In genomic region chr1:169240449-169241242, GRCh38 we compare ENCODE assay signal across 12 cellular contexts.
DNase-seq lines count a peak whose midpoint lies in the region; ATAC-seq, FAIRE-seq and TF ChIP-seq lines count a peak whose summit lies in the region.
"Had no signal": no experiment of that assay in that cellular context is flagged by ENCODE, and none has a peak within 500 bp of the region (broad histone marks: within the 10 kb centered on the region; RNA-seq: fewer than 3 reads in every experiment).

No MANE protein-coding gene starts in this region.

- no peak overlapping the region for H3K9ac ChIP-seq in kidney (ENCODE audit: low read length in 2 of 2)

- H3K36me3 ChIP-seq in kidney (ENCODE audit: control insufficient read depth in 1 of 2, insufficient read depth in 2 of 2, low read length in 2 of 2) (no peaks in the 10 kb centered on the region), aorta (ENCODE audit: control insufficient read depth in 1 of 2, insufficient read depth in 2 of 2, low read length in 1 of 2) (no peaks in the 10 kb centered on the region)
- H3K36me3 ChIP-seq: suprapubic skin had no signal

- peaks cover 8% of the 10 kb centered on the region for H3K4me1 Mint-ChIP-seq in Calu3 (ENCODE audit: low read depth, unreplicated experiment)

- TF ChIP-seq CTCF in Calu3 (IDR thresholded peaks at IDR 0.05; ENCODE audit: unreplicated experiment) (no peak), kidney (IDR thresholded peaks at IDR 0.05; ENCODE audit: borderline replicate concordance, extremely low read depth, insufficient read depth) (no peak)

- no peak for ATAC-seq in aorta (ENCODE audit: low FRiP score)

- WGBS in aorta, 2 donors: 17% methylated on average over 3 of the region's 3 CpGs

- intact Hi-C loops in Calu3 (cut with micrococcal nuclease; ENCODE audit: unreplicated experiment): loop anchor here (1.0 kb wide), 1 partner anchor 91 kb away; no protein-coding TSS in a partner anchor
- intact Hi-C loops in kidney (cut with DNase I): no loop called here
- intact Hi-C loops in aorta (cut with DNase I): no loop called here

- no peaks in the 10 kb centered on the region for H3K27me3 Mint-ChIP-seq in Calu3 (ENCODE audit: unreplicated experiment)

- H3K4me3 Mint-ChIP-seq in Calu3 (ENCODE audit: low read depth, unreplicated experiment): no peak overlapping the region

- CTCF ChIA-PET in Calu3 (lab: Charles Lee): interaction anchor here (1.3 kb wide), 1 partner anchor 637 kb away, joined by 3 read pairs; no protein-coding TSS in a partner anchor
- CTCF ChIA-PET in HEK293T (lab: Yijun Ruan, JAX): no interaction called here

- peak overlapping the region; percentile 36 for H3K27ac Mint-ChIP-seq in Calu3 (ENCODE audit: unreplicated experiment)

- FAIRE-seq in kidney (lab: Jason Lieb, UNC): peak; percentile 30

- H3K27me3 ChIP-seq in aorta (ENCODE audit: control insufficient read depth in 1 of 2, insufficient read depth in 2 of 2, low read length in 1 of 2): no peaks in the 10 kb centered on the region
- H3K27me3 ChIP-seq: suprapubic skin had no signal

- H3K4me3 ChIP-seq in kidney (ENCODE audit: low read length in 2 of 2) (no peak overlapping the region), aorta (ENCODE audit: low read length in 2 of 2) (no peak overlapping the region)
- H3K4me3 ChIP-seq: suprapubic skin had no signal

- DNase-seq in Calu3: no peak
- DNase-seq in HT-29 (ENCODE audit: low spot score): peak; percentile 2
- DNase-seq in amniotic epithelial cell (ENCODE audit: low read depth): peak; percentile 20
- DNase-seq in kidney: no peak
- DNase-seq in DMS79 treated with DMSO at 0.1 percent for 48 hours (lab: John Stamatoyannopoulos, UW): no peak
- no peak for DNase-seq in HEK293T (ENCODE audit: extremely low spot score)
- no peak for DNase-seq in aorta
- DNase-seq in COLO668 (lab: John Stamatoyannopoulos, UW; ENCODE audit: unreplicated experiment): no peak
- DNase-seq: activated CD8-positive, alpha-beta memory T cell treated with anti-CD3 and anti-CD28 coated beads, Interleukin-2, amount 50 U/mL, for 4 hours; NCI-H1436 treated with DMSO at 0.1 percent for 48 hours; T-helper 9 cell had no signal

- H3K4me1 ChIP-seq in kidney (ENCODE audit: control insufficient read depth in 1 of 2, insufficient read depth in 1 of 2, low read depth in 1 of 2, low read length in 2 of 2) (no peaks in the 10 kb centered on the region), aorta (ENCODE audit: control insufficient read depth in 1 of 2, insufficient read depth in 2 of 2, low read length in 2 of 2) (no peaks in the 10 kb centered on the region)

- POLR2A ChIA-PET in HEK293T (lab: Yijun Ruan, JAX): no interaction called here

- BruUV-seq in Calu3 (replicated peaks; lab: Mats Ljungman, UMichigan): no TSS peak

- no peaks in the 10 kb centered on the region for H3K9me3 Mint-ChIP-seq in Calu3 (ENCODE audit: low read depth, unreplicated experiment)

- no peaks in the 10 kb centered on the region for H3K36me3 Mint-ChIP-seq in Calu3 (ENCODE audit: insufficient read depth, unreplicated experiment)

- H3K27ac ChIP-seq in kidney (ENCODE audit: low read depth in 2 of 2, low read length in 2 of 2): no peak overlapping the region
- H3K27ac ChIP-seq in aorta (ENCODE audit: low read depth in 1 of 2, low read length in 2 of 2): no peak overlapping the region
- H3K27ac ChIP-seq: suprapubic skin had no signal

- no peaks in the 10 kb centered on the region for H3K9me3 ChIP-seq in kidney (ENCODE audit: control insufficient read depth in 1 of 2, low read length in 2 of 2)
- no peaks in the 10 kb centered on the region for H3K9me3 ChIP-seq in aorta (ENCODE audit: control insufficient read depth, low read length)
- H3K9me3 ChIP-seq: suprapubic skin had no signal

TF ChIP-seq in HEK293T, 16 proteins besides CTCF, POLR2A, EP300 and RAD21:
- TF ChIP-seq L3MBTL2 (conservative IDR thresholded peaks at IDR 0.05) (no peak), PKNOX1 (IDR thresholded peaks at IDR 0.05) (no peak), TARDBP (IDR thresholded peaks at IDR 0.05) (no peak), CTBP1 (IDR thresholded peaks at IDR 0.05; ENCODE audit: borderline replicate concordance) (no peak), FOXA1 (IDR thresholded peaks at IDR 0.05) (no peak), ARNT (IDR thresholded peaks at IDR 0.05) (no peak), ELF4 (IDR thresholded peaks at IDR 0.05) (no peak), LEF1 (IDR thresholded peaks at IDR 0.05; ENCODE audit: borderline replicate concordance) (no peak), SP1 (IDR thresholded peaks at IDR 0.05) (no peak), HDGF (IDR thresholded peaks at IDR 0.05; ENCODE audit: borderline replicate concordance) (no peak), ZNF384 (IDR thresholded peaks at IDR 0.05) (no peak), NFRKB (IDR thresholded peaks at IDR 0.05) (no peak)

Comparison
In these comparisons a context has a peak if more than half of its experiments do, and no peak if none do; other contexts are left out.
1. DNase-seq: peak in HT-29 (single experiment) and amniotic epithelial cell (single experiment); none in Calu3 (single experiment), kidney (single experiment), DMS79 treated with DMSO at 0.1 percent for 48 hours (single experiment), HEK293T (single experiment), aorta (0 of 2) and COLO668 (single experiment).